ENCODE assay signal across 8 cellular contexts in the genomic region with DNA sequence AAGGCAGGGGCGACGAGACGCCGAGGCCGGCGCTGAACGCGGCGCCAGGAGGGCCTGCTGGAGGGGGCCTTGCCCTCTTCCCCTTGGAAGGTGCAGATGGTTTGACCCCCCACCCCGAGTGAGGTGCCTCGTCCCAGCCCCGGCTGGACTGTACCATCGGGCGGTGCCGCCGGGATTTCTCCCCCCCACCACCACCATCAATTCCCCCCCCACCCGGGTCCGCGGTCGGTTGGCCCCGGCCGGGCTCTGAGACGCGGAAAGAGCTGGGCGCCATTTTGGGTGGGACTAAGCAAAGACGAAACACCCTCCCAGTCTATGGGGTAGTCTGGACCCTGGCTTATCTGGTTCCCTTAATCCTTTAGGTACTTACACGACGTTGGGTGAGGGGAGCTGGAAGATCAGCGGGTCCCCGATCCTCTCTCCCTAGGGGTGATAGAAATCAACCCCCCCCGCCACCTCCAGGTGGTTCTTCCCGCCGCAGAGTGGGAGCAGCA. TPM values are rescaled to one million over a fixed set of nuclear protein-coding genes. Genes with fewer than 3 reads are reported as not detected.
DNase-seq lines count a peak whose midpoint lies in the region; ATAC-seq and TF ChIP-seq lines count a peak whose summit lies in the region.

A gene with protein sequence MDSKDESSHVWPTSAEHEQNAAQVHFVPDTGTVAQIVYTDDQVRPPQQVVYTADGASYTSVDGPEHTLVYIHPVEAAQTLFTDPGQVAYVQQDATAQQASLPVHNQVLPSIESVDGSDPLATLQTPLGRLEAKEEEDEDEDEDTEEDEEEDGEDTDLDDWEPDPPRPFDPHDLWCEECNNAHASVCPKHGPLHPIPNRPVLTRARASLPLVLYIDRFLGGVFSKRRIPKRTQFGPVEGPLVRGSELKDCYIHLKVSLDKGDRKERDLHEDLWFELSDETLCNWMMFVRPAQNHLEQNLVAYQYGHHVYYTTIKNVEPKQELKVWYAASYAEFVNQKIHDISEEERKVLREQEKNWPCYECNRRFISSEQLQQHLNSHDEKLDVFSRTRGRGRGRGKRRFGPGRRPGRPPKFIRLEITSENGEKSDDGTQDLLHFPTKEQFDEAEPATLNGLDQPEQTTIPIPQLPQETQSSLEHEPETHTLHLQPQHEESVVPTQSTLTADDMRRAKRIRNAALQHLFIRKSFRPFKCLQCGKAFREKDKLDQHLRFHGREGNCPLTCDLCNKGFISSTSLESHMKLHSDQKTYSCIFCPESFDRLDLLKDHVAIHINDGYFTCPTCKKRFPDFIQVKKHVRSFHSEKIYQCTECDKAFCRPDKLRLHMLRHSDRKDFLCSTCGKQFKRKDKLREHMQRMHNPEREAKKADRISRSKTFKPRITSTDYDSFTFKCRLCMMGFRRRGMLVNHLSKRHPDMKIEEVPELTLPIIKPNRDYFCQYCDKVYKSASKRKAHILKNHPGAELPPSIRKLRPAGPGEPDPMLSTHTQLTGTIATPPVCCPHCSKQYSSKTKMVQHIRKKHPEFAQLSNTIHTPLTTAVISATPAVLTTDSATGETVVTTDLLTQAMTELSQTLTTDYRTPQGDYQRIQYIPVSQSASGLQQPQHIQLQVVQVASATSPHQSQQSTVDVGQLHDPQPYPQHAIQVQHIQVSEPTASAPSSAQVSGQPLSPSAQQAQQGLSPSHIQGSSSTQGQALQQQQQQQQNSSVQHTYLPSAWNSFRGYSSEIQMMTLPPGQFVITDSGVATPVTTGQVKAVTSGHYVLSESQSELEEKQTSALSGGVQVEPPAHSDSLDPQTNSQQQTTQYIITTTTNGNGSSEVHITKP (minus strand): TSS at position 484 of the 494 bp plus-strand sequence. CDS start 41,871 bp downstream, outside the sequence.

- ATAC-seq in GM18499 (IDR thresholded peaks at IDR 0.05; ENCODE audit: insufficient read depth, unreplicated experiment) = peak; percentile 26
- peak; percentile 43 for ATAC-seq in HG02798 (IDR thresholded peaks at IDR 0.05; ENCODE audit: poor library complexity, unreplicated experiment)

- WGBS in sigmoid colon, 2 donors = 0 to 1% methylated on average over 33 of the region's 33 CpGs

- H3K27ac ChIP-seq in sigmoid colon = peak within 1 kb of the TSS; percentile 97 to 99 (median 98)

- H3K36me3 ChIP-seq in sigmoid colon = no peaks in the 10 kb centered on the region

- TF ChIP-seq EP300 in sigmoid colon (IDR thresholded peaks at IDR 0.05) = no peak

- no peaks in the 10 kb centered on the region for H3K27me3 ChIP-seq in sigmoid colon

- no peaks in the 10 kb centered on the region for H3K9me3 ChIP-seq in sigmoid colon

- intact Hi-C loops in sigmoid colon (cut with DNase I) = loop anchor here (5.0 to 10.0 kb wide), 5 partner anchors 80 to 892 kb away; a partner anchor contains a TSS

- peak within 1 kb of the TSS; percentile 48 for H3K4me3 ChIP-seq in astrocyte of the cerebellum (ENCODE audit: low read depth, low read length)
- peak within 1 kb of the TSS; percentile 55 to 96 (median 92) for H3K4me3 ChIP-seq in sigmoid colon

- TF ChIP-seq CTCF in astrocyte of the cerebellum (IDR thresholded peaks at IDR 0.05; ENCODE audit: low read depth, low read length, missing control alignments) = no peak
- TF ChIP-seq CTCF in sigmoid colon (IDR thresholded peaks at IDR 0.05) = no peak

- H3K4me1 ChIP-seq in sigmoid colon = peaks cover 0 to 28% (median 22%) of the 10 kb centered on the region in 4 donors

- in situ Hi-C loops in astrocyte of the cerebellum (cut with HindIII; ENCODE audit: low sequenced_read_pairs) = no loop called here

- DNase-seq in NCI-H146 treated with DMSO at 0.1 percent for 48 hours (lab: John Stamatoyannopoulos, UW; ENCODE audit: unreplicated experiment) (peak; percentile 93), T-helper 9 cell (peak; percentile 86), astrocyte of the cerebellum (ENCODE audit: low read depth) (peak; percentile 74), hypothalamus (lab: John Stamatoyannopoulos, UW) (peak in 50 of 51 donors; percentile 79 to 99 (median 91)), sigmoid colon (peak; percentile 96), A172 (ENCODE audit: low spot score) (no peak)

- TF ChIP-seq POLR2A in sigmoid colon (IDR thresholded peaks at IDR 0.05) = no peak

RNA-seq across cellular contexts. Expression of the gene that starts here (rescaled TPM):
- 10 to 100 TPM in 1 of 4 donors, 1 to 10 TPM in 3; 6.3 to 11.9 (median 6.7) TPM for total RNA-seq in sigmoid colon
- 1 to 10 TPM; 1.8 to 3.7 (median 3.2) TPM for polyA plus RNA-seq in sigmoid colon
- total RNA-seq in A172 (2014; rRNA removed; shearing (Covaris generic)) = 4.6 and 5.5 TPM in 2 replicates
